In genomic region chr7:9082203-9082602, GRCh38 we compare ENCODE assay signal across 26 cellular contexts.
"Had no signal": no experiment of that assay in that cellular context is flagged by ENCODE, and none has a peak within 500 bp of the region (broad histone marks: within the 10 kb centered on the region; RNA-seq: fewer than 3 reads in every experiment).

No MANE protein-coding gene starts in this region.

- H3K27ac Mint-ChIP-seq: activated CD8-positive, alpha-beta T cell treated with anti-CD3 and anti-CD28 coated beads for 36 hours; activated naive CD8-positive, alpha-beta T cell; activated T-helper 17 cell treated with anti-CD3 and anti-CD28 coated beads, Interleukin-2, amount 50 U/mL, for 72 hours; dendritic cell treated with granulocyte-macrophage colony-stimulating factor and Interleukin-4, amounts not matched to agents 40 ng/mL and 50 ng/mL, for 4 days; endodermal cell; T-helper 17 cell had no signal

- H3K27me3 Mint-ChIP-seq: activated CD8-positive, alpha-beta T cell treated with anti-CD3 and anti-CD28 coated beads for 36 hours; activated naive CD8-positive, alpha-beta T cell; activated T-helper 17 cell treated with anti-CD3 and anti-CD28 coated beads, Interleukin-2, amount 50 U/mL, for 72 hours; central memory CD8-positive, alpha-beta T cell; dendritic cell treated with granulocyte-macrophage colony-stimulating factor and Interleukin-4, amounts not matched to agents 40 ng/mL and 50 ng/mL, for 4 days; T-helper 17 cell had no signal

- H3K4me1 Mint-ChIP-seq: activated T-helper 17 cell treated with anti-CD3 and anti-CD28 coated beads, Interleukin-2, amount 50 U/mL, for 72 hours; central memory CD8-positive, alpha-beta T cell; T-helper 17 cell had no signal

- H3K36me3 ChIP-seq: brain microvascular endothelial cell had no signal

- H3K4me3 Mint-ChIP-seq: activated CD8-positive, alpha-beta T cell treated with anti-CD3 and anti-CD28 coated beads for 36 hours; activated naive CD8-positive, alpha-beta T cell; activated T-cell treated with anti-CD3 and anti-CD28 coated beads, Interleukin-2, amount 50 U/mL, for 4 hours; activated T-helper 17 cell treated with anti-CD3 and anti-CD28 coated beads, Interleukin-2, amount 50 U/mL, for 72 hours; central memory CD8-positive, alpha-beta T cell; dendritic cell treated with granulocyte-macrophage colony-stimulating factor and Interleukin-4, amounts not matched to agents 40 ng/mL and 50 ng/mL, for 4 days; endodermal cell; T-helper 17 cell had no signal

- H3K36me3 Mint-ChIP-seq: activated naive CD8-positive, alpha-beta T cell had no signal

- H3K27me3 ChIP-seq: brain microvascular endothelial cell, dorsolateral prefrontal cortex had no signal

- DNase-seq: activated CD4-positive, alpha-beta T cell treated with anti-CD3 and anti-CD28 coated beads for 1 hour; activated CD4-positive, alpha-beta T cell treated with anti-CD3 and anti-CD28 coated beads for 4 hours; activated CD4-positive, alpha-beta T cell treated with anti-CD3 and anti-CD28 coated beads, Interleukin-2, amount 50 U/mL, for 1 hour; activated CD4-positive, alpha-beta T cell treated with anti-CD3 and anti-CD28 coated beads, Interleukin-2, amount 50 U/mL, for 48 hours; activated CD8-positive, alpha-beta memory T cell treated with anti-CD3 and anti-CD28 coated beads for 24 hours; activated CD8-positive, alpha-beta T cell treated with anti-CD3 and anti-CD28 coated beads for 36 hours; activated effector memory CD4-positive, alpha-beta T cell treated with Interleukin-2 at 50 U/mL for 16 hours; activated gamma-delta T cell treated with Interleukin-2 at 50 U/mL for 16 hours; activated naive CD4-positive, alpha-beta T cell treated with anti-CD3 and anti-CD28 coated beads, Interleukin-2, amount 50 U/mL, for 16 hours; activated naive CD4-positive, alpha-beta T cell treated with Interleukin-2 at 50 U/mL for 16 hours; activated T-cell treated with anti-CD3 and anti-CD28 coated beads, Interleukin-2, amount 50 U/mL, for 4 hours; amniotic stem cell; anterior cingulate cortex; brain microvascular endothelial cell; dorsolateral prefrontal cortex; effector memory CD4-positive, alpha-beta T cell; endodermal cell; foreskin fibroblast; head of caudate nucleus; T-helper 1 cell; T-helper 17 cell had no signal

- H3K9me3 Mint-ChIP-seq: endodermal cell had no signal

- H3K27ac ChIP-seq: brain microvascular endothelial cell, coronary artery, dorsolateral prefrontal cortex had no signal

- H3K4me3 ChIP-seq: coronary artery, dorsolateral prefrontal cortex had no signal
